28 cellular contexts compared by ENCODE assay signal in genomic region chr7:37056256-37056655, GRCh38.
"Had no signal": no experiment of that assay in that cellular context is flagged by ENCODE, and none has a peak within 500 bp of the region (broad histone marks: within the 10 kb centered on the region; RNA-seq: fewer than 3 reads in every experiment).

No MANE protein-coding gene starts in this region.

- H3K27me3 ChIP-seq: colonic mucosa, esophagus squamous epithelium, gastroesophageal sphincter had no signal

- FAIRE-seq: astrocyte, endometrium, endothelial cell of umbilical vein had no signal

- DNase-seq: activated CD4-positive, alpha-beta T cell treated with anti-CD3 and anti-CD28 coated beads for 1 hour; activated CD4-positive, alpha-beta T cell treated with anti-CD3 and anti-CD28 coated beads for 4 hours; activated CD4-positive, alpha-beta T cell treated with anti-CD3 and anti-CD28 coated beads, Interleukin-2, amount 10 ng/mL, durations not matched to agents 7 days and 5 days; activated CD4-positive, alpha-beta T cell treated with anti-CD3 and anti-CD28 coated beads, Interleukin-2, amount 50 U/mL, for 48 hours; activated CD8-positive, alpha-beta memory T cell treated with anti-CD3 and anti-CD28 coated beads for 24 hours; activated CD8-positive, alpha-beta T cell treated with anti-CD3 and anti-CD28 coated beads for 36 hours; activated effector memory CD4-positive, alpha-beta T cell treated with Interleukin-2 at 50 U/mL for 16 hours; activated gamma-delta T cell treated with Interleukin-2 at 50 U/mL for 16 hours; activated naive CD4-positive, alpha-beta T cell treated with anti-CD3 and anti-CD28 coated beads, Interleukin-2, amount 50 U/mL, for 16 hours; activated naive CD4-positive, alpha-beta T cell treated with Interleukin-2 at 50 U/mL for 16 hours; activated T-cell treated with anti-CD3 and anti-CD28 coated beads, Interleukin-2, amount 50 U/mL, for 24 hours; amniotic stem cell; anterior cingulate cortex; caudate nucleus; colonic mucosa; effector CD8-positive, alpha-beta T cell; esophagus squamous epithelium; foreskin melanocyte; T-helper 2 cell had no signal

- H3K36me3 Mint-ChIP-seq: WTC11 had no signal

- ATAC-seq: activated CD8-positive, alpha-beta T cell treated with anti-CD3 and anti-CD28 coated beads for 36 hours; activated T-helper 17 cell treated with anti-CD3 and anti-CD28 coated beads, Interleukin-2, amount 50 U/mL, for 72 hours; gastroesophageal sphincter; WTC11 had no signal

- H3K27me3 Mint-ChIP-seq: activated CD4-positive, alpha-beta T cell treated with anti-CD3 and anti-CD28 coated beads, Interleukin-2, amount 10 ng/mL, durations not matched to agents 7 days and 5 days; activated CD8-positive, alpha-beta T cell treated with anti-CD3 and anti-CD28 coated beads for 36 hours; activated naive CD8-positive, alpha-beta T cell; activated T-cell treated with anti-CD3 and anti-CD28 coated beads, Interleukin-2, amount 50 U/mL, for 24 hours; activated T-helper 17 cell treated with anti-CD3 and anti-CD28 coated beads, Interleukin-2, amount 50 U/mL, for 72 hours had no signal

- H3K4me3 ChIP-seq: colonic mucosa, esophagus squamous epithelium, gastroesophageal sphincter had no signal

- H3K27ac Mint-ChIP-seq: activated CD4-positive, alpha-beta T cell treated with anti-CD3 and anti-CD28 coated beads, Interleukin-2, amount 10 ng/mL, durations not matched to agents 7 days and 5 days; activated CD8-positive, alpha-beta T cell treated with anti-CD3 and anti-CD28 coated beads for 36 hours; activated naive CD8-positive, alpha-beta T cell; activated T-cell treated with anti-CD3 and anti-CD28 coated beads, Interleukin-2, amount 50 U/mL, for 24 hours; activated T-helper 17 cell treated with anti-CD3 and anti-CD28 coated beads, Interleukin-2, amount 50 U/mL, for 72 hours; WTC11 had no signal

- H3K36me3 ChIP-seq: colonic mucosa, esophagus squamous epithelium, gastroesophageal sphincter had no signal

- H3K4me1 ChIP-seq: colonic mucosa, esophagus squamous epithelium had no signal

- H3K9me3 Mint-ChIP-seq: activated CD4-positive, alpha-beta T cell treated with anti-CD3 and anti-CD28 coated beads, Interleukin-2, amount 10 ng/mL, durations not matched to agents 7 days and 5 days; activated CD8-positive, alpha-beta T cell treated with anti-CD3 and anti-CD28 coated beads for 36 hours; activated T-helper 17 cell treated with anti-CD3 and anti-CD28 coated beads, Interleukin-2, amount 50 U/mL, for 72 hours had no signal

- H3K4me3 Mint-ChIP-seq: activated CD4-positive, alpha-beta T cell treated with anti-CD3 and anti-CD28 coated beads, Interleukin-2, amount 10 ng/mL, durations not matched to agents 7 days and 5 days; activated CD8-positive, alpha-beta T cell treated with anti-CD3 and anti-CD28 coated beads for 36 hours; activated naive CD8-positive, alpha-beta T cell; activated T-cell treated with anti-CD3 and anti-CD28 coated beads, Interleukin-2, amount 50 U/mL, for 24 hours; activated T-helper 17 cell treated with anti-CD3 and anti-CD28 coated beads, Interleukin-2, amount 50 U/mL, for 72 hours; WTC11 had no signal

- H3K4me1 Mint-ChIP-seq: activated CD4-positive, alpha-beta T cell treated with anti-CD3 and anti-CD28 coated beads, Interleukin-2, amount 10 ng/mL, durations not matched to agents 7 days and 5 days; activated T-helper 17 cell treated with anti-CD3 and anti-CD28 coated beads, Interleukin-2, amount 50 U/mL, for 72 hours had no signal

- H3K9me3 ChIP-seq: colonic mucosa, esophagus squamous epithelium, gastroesophageal sphincter had no signal

- H3K27ac ChIP-seq: colonic mucosa, epithelial cell of prostate, esophagus squamous epithelium, gastroesophageal sphincter, VCaP had no signal
